In genomic region chr14:24851406-24851805, GRCh38 we compare ENCODE assay signal across 16 cellular contexts.
"Had no signal": no experiment of that assay in that cellular context is flagged by ENCODE, and none has a peak within 500 bp of the region (broad histone marks: within the 10 kb centered on the region; RNA-seq: fewer than 3 reads in every experiment).

No MANE protein-coding gene starts in this region.

- DNase-seq: cortex of kidney; dorsolateral prefrontal cortex; effector CD8-positive, alpha-beta T cell; foreskin melanocyte; heart left ventricle; hypothalamus; islet precursor cell; mammary epithelial cell; naive thymus-derived CD4-positive, alpha-beta T cell; nephron progenitor cell; stimulated activated CD4-positive, alpha-beta T cell treated with anti-CD3 and anti-CD28 coated beads, Interleukin-12 subunit alpha, Interleukin-12 subunit beta, amount 100 ng/mL, for 4 hours; stimulated activated naive CD4-positive, alpha-beta T cell treated with Interleukin-2 at 50 U/mL for 16 hours had no signal

- H3K27ac ChIP-seq: dorsolateral prefrontal cortex, heart left ventricle, neutrophil had no signal

- H3K36me3 ChIP-seq: neutrophil had no signal

- H3K4me3 Mint-ChIP-seq: naive thymus-derived CD4-positive, alpha-beta T cell; nephron progenitor cell; type B pancreatic cell had no signal

- H3K27me3 ChIP-seq: dorsolateral prefrontal cortex, heart left ventricle had no signal

- H3K4me1 Mint-ChIP-seq: naive thymus-derived CD4-positive, alpha-beta T cell had no signal

- H3K9me3 ChIP-seq: heart left ventricle, neutrophil had no signal

- H3K4me3 ChIP-seq: dorsolateral prefrontal cortex, heart left ventricle had no signal

- H3K27ac Mint-ChIP-seq: naive thymus-derived CD4-positive, alpha-beta T cell; nephron progenitor cell; type B pancreatic cell had no signal

- ATAC-seq: heart left ventricle; left lobe of liver; naive thymus-derived CD4-positive, alpha-beta T cell; sciatic nerve had no signal

- H3K9me3 Mint-ChIP-seq: naive thymus-derived CD4-positive, alpha-beta T cell; nephron progenitor cell; type B pancreatic cell had no signal

- H3K36me3 Mint-ChIP-seq: naive thymus-derived CD4-positive, alpha-beta T cell had no signal

- H3K27me3 Mint-ChIP-seq: type B pancreatic cell had no signal
